8 cellular contexts compared by ENCODE assay signal in the genomic region with DNA sequence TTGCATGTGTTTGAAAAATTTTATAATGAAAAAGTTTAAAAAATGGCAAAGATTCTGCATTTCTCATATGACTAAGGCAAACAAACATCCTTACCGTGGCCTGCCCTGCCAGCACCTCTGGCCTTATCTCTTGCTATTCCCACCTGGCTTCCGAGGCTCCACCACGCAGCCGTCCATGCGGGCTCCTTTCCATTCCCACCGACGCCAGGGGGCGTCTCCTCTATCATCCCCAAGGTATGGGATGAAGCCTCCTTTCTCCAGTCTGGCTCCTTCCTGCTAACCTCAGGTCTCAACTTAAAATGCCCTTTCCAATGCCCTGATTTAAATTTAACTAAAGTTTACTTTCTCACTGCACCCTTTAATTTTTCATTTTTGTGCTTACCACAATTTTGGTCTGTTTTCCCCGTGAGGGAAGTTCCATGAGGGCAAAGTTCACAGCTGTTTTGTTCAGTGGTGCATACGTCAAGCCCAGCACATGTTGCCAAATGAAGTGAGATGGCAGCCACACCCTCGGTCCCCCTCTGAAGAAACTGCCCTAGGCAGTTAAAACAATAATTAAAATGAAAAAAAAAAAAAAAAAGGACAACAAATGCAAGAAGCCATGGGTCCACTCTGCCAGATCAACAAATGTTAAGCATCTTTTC. TPM values are rescaled to one million over a fixed set of nuclear protein-coding genes. Genes with fewer than 3 reads are reported as not detected.
DNase-seq lines count a peak whose midpoint lies in the region; ATAC-seq and TF ChIP-seq lines count a peak whose summit lies in the region.

No MANE protein-coding gene starts in this region.

- H3K4me1 Mint-ChIP-seq in type B pancreatic cell (ENCODE audit: unreplicated experiment), result peaks cover 5% of the 10 kb centered on the region

- DNase-seq in NAMALWA (ENCODE audit: low spot score), result peak; percentile 31
- DNase-seq in activated CD4-positive, alpha-beta T cell treated with anti-CD3 and anti-CD28 coated beads, Interleukin-2, amount 50 U/mL, for 48 hours, result peak; percentile 34 to 45
- peak; percentile 69 for DNase-seq in iPS-NIHi11 (ENCODE audit: low spot score)
- no peak for DNase-seq in type B pancreatic cell (ENCODE audit: extremely low spot score, unreplicated experiment)
- no peak for DNase-seq in SKM-1 (lab: John Stamatoyannopoulos, UW; ENCODE audit: unreplicated experiment)

- no peaks in the 10 kb centered on the region for H3K36me3 Mint-ChIP-seq in type B pancreatic cell

- peaks cover 10% of the 10 kb centered on the region for H3K27me3 Mint-ChIP-seq in type B pancreatic cell

- TF ChIP-seq CTCF in GM12872 (IDR thresholded peaks at IDR 0.05; ENCODE audit: insufficient read depth, low read depth, low read length) (0 out of 3 replicates have a peak, but pooled peaks have one; percentile 30), type B pancreatic cell (conservative IDR thresholded peaks at IDR 0.05) (peak; percentile 78)

- H3K4me3 Mint-ChIP-seq in type B pancreatic cell, result peak overlapping the region; percentile 30

- H3K9me3 Mint-ChIP-seq in type B pancreatic cell, result peaks cover 14% of the 10 kb centered on the region

- H3K27ac Mint-ChIP-seq in type B pancreatic cell, result peak overlapping the region; percentile 45

- ATAC-seq in GM19455 (IDR thresholded peaks at IDR 0.05; ENCODE audit: unreplicated experiment) (no peak), GM18519 (IDR thresholded peaks at IDR 0.05; ENCODE audit: low FRiP score, unreplicated experiment) (no peak)

RNA-seq across cellular contexts. Expression of gene SDK2, which starts 13.3 kb away (rescaled TPM):
- total RNA-seq in type B pancreatic cell (ENCODE audit: low replicate concordance), result 4.6 and 47.3 TPM in 2 replicates

Comparison
In these comparisons a context has a peak if more than half of its experiments do, and no peak if none do; other contexts are left out.
1. DNase-seq: peak in NAMALWA (single experiment), activated CD4-positive, alpha-beta T cell treated with anti-CD3 and anti-CD28 coated beads, Interleukin-2, amount 50 U/mL, for 48 hours (2 of 2) and iPS-NIHi11 (single experiment); none in type B pancreatic cell (single experiment) and SKM-1 (single experiment).